Comparison of ENCODE assay signal across 23 cellular contexts in genomic region chr15:90629217-90629616, GRCh38.
"Had no signal": no experiment of that assay in that cellular context is flagged by ENCODE, and none has a peak within 500 bp of the region (broad histone marks: within the 10 kb centered on the region; RNA-seq: fewer than 3 reads in every experiment).

No MANE protein-coding gene starts in this region.

- H3K4me3 ChIP-seq: adrenal gland, ascending aorta, colonic mucosa, gastroesophageal sphincter, heart right ventricle, right lobe of liver, SJSA1, thoracic aorta, upper lobe of left lung had no signal

- DNase-seq: activated CD4-positive, alpha-beta memory T cell treated with anti-CD3 and anti-CD28 coated beads, Interleukin-2, amount 10 ng/mL, durations not matched to agents 7 days and 5 days; adrenal gland; brain microvascular endothelial cell; colonic mucosa; heart right ventricle; islet precursor cell; left colon; mesenchymal stem cell; naive B cell; nucleus accumbens; right lobe of liver; small intestine; stimulated activated CD4-positive, alpha-beta T cell treated with anti-CD3 and anti-CD28 coated beads, Interleukin-2, amount 100 ng/mL, for 24 hours; T-helper 1 cell had no signal

- H3K27ac Mint-ChIP-seq: activated CD4-positive, alpha-beta memory T cell treated with anti-CD3 and anti-CD28 coated beads, Interleukin-2, amount 10 ng/mL, durations not matched to agents 7 days and 5 days; naive B cell; stimulated activated effector memory CD8-positive, alpha-beta T cell treated with anti-CD3 and anti-CD28 coated beads, Interleukin-12 subunit alpha, Interleukin-12 subunit beta, amount 100 ng/mL, for 72 hours had no signal

- H3K9me3 Mint-ChIP-seq: activated CD4-positive, alpha-beta memory T cell treated with anti-CD3 and anti-CD28 coated beads, Interleukin-2, amount 10 ng/mL, durations not matched to agents 7 days and 5 days; central memory CD8-positive, alpha-beta T cell; naive B cell; stimulated activated effector memory CD8-positive, alpha-beta T cell treated with anti-CD3 and anti-CD28 coated beads, Interleukin-12 subunit alpha, Interleukin-12 subunit beta, amount 100 ng/mL, for 72 hours had no signal

- H3K4me1 ChIP-seq: adrenal gland, ascending aorta, colonic mucosa, parathyroid adenoma, right lobe of liver, SJSA1, upper lobe of left lung had no signal

- H3K4me3 Mint-ChIP-seq: activated CD4-positive, alpha-beta memory T cell treated with anti-CD3 and anti-CD28 coated beads, Interleukin-2, amount 10 ng/mL, durations not matched to agents 7 days and 5 days; central memory CD8-positive, alpha-beta T cell; naive B cell; stimulated activated effector memory CD8-positive, alpha-beta T cell treated with anti-CD3 and anti-CD28 coated beads, Interleukin-12 subunit alpha, Interleukin-12 subunit beta, amount 100 ng/mL, for 72 hours had no signal

- H3K27me3 ChIP-seq: adrenal gland, ascending aorta, brain microvascular endothelial cell, colonic mucosa, gastroesophageal sphincter, heart right ventricle, right lobe of liver, SJSA1, upper lobe of left lung had no signal

- H3K27me3 Mint-ChIP-seq: activated CD4-positive, alpha-beta memory T cell treated with anti-CD3 and anti-CD28 coated beads, Interleukin-2, amount 10 ng/mL, durations not matched to agents 7 days and 5 days; central memory CD8-positive, alpha-beta T cell; naive B cell had no signal

- ATAC-seq: gastroesophageal sphincter; heart right ventricle; left colon; right lobe of liver; stimulated activated effector memory CD8-positive, alpha-beta T cell treated with anti-CD3 and anti-CD28 coated beads, Interleukin-12 subunit alpha, Interleukin-12 subunit beta, amount 100 ng/mL, for 72 hours had no signal

- H3K4me1 Mint-ChIP-seq: activated CD4-positive, alpha-beta memory T cell treated with anti-CD3 and anti-CD28 coated beads, Interleukin-2, amount 10 ng/mL, durations not matched to agents 7 days and 5 days; central memory CD8-positive, alpha-beta T cell had no signal

- H3K9me3 ChIP-seq: adrenal gland, ascending aorta, colonic mucosa, gastroesophageal sphincter, heart right ventricle, right lobe of liver, SJSA1, thoracic aorta, upper lobe of left lung had no signal

- H3K27ac ChIP-seq: adrenal gland, ascending aorta, brain microvascular endothelial cell, colonic mucosa, epithelial cell of prostate, gastroesophageal sphincter, heart right ventricle, parathyroid adenoma, right lobe of liver, SJSA1, thoracic aorta, upper lobe of left lung had no signal
